ENCODE assay signal across 2 cellular contexts in the genomic region with DNA sequence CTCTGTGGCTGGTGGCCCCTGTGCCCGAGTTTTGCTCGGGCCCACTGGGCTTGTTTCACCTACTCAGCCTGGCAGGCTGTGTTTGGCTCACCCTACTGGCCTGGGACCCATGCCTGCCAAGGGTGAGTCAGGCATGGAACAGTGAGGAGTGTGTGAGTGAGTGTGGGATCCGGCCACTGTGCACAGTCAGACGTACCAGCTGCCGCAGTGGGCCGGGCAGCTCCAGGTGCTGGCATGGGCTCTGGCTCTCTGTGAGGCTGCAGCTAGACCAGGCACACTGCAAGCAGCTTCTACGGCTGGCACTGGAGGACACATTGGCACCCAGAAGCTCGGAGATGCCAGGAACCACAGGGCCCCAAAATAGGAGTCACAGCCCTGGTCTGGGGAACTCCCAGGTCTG.
TF ChIP-seq lines count a peak whose summit lies in the region.

No MANE protein-coding gene starts in this region.

TF ChIP-seq in A549, 52 proteins besides CTCF, POLR2A, EP300 and RAD21 (continued from another document):
- TF ChIP-seq HDAC2 (IDR thresholded peaks at IDR 0.05): no peak

TF ChIP-seq in SK-N-SH treated with all-trans-retinoic acid at 6 μM for 48 hours, 23 proteins besides CTCF, POLR2A, EP300 and RAD21 (continued from another document):
- TF ChIP-seq ISL1 (CRISPR knock-in tag; IDR thresholded peaks at IDR 0.05) (no peak), ESRRG (CRISPR knock-in tag; IDR thresholded peaks at IDR 0.05) (no peak)
